ENCODE assay signal across 18 cellular contexts in the genomic region with DNA sequence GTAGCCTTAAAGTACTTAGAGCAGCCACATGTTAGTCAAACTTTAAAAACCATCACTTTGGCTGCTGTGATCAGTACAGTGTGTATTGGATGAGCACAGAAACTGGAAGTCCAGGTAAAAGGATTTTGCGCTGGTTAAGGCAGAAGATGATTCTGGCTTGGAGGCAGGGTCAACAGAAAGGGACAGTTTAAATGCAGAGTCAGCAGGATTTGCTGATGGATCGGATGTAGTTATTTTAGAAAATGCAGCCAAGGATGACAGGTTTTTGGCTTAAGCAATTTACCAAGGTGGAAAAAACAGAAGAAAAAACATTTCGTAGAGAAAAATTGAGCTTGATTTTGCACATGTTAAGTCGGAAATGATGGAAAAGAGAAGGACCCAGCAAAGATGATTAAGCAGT.
"Had no signal": no experiment of that assay in that cellular context is flagged by ENCODE, and none has a peak within 500 bp of the region (broad histone marks: within the 10 kb centered on the region; RNA-seq: fewer than 3 reads in every experiment).

No MANE protein-coding gene starts in this region.

- H3K4me1 ChIP-seq: heart right ventricle, tibial nerve had no signal

- H3K27ac ChIP-seq: dorsolateral prefrontal cortex, heart right ventricle, testis, tibial nerve had no signal

- H3K9me3 Mint-ChIP-seq: natural killer cell; neural crest cell; stimulated activated naive B cell treated with anti-CD40 and anti-IgM and Interleukin-4, amounts not matched to agents 10 μg/mL and 1 μg/mL and 100 μg/mL, for 72 hours; stimulated activated naive CD8-positive, alpha-beta T cell treated with anti-CD3 and anti-CD28 coated beads, Interleukin-15, amount 100 ng/mL, for 72 hours had no signal

- DNase-seq: cortex of kidney; dorsolateral prefrontal cortex; effector CD8-positive, alpha-beta T cell; foreskin melanocyte; heart right ventricle; hypothalamus; kidney glomerular epithelial cell; mucosa of descending colon; natural killer cell; right cardiac atrium; stimulated activated CD4-positive, alpha-beta T cell treated with anti-CD3 and anti-CD28 coated beads, Interleukin-4, amount 100 ng/mL, for 1 hour; stimulated activated CD8-positive, alpha-beta memory T cell treated with anti-CD3 and anti-CD28 coated beads, Interleukin-4, amount 100 ng/mL, for 48 hours; stimulated activated naive B cell treated with anti-CD40 and anti-IgM and Interleukin-4, amounts not matched to agents 10 μg/mL and 1 μg/mL and 100 μg/mL, for 72 hours; stimulated activated naive CD8-positive, alpha-beta T cell treated with anti-CD3 and anti-CD28 coated beads, Interleukin-15, amount 100 ng/mL, for 72 hours; testis had no signal

- H3K27me3 Mint-ChIP-seq: stimulated activated naive B cell treated with anti-CD40 and anti-IgM and Interleukin-4, amounts not matched to agents 10 μg/mL and 1 μg/mL and 100 μg/mL, for 72 hours; stimulated activated naive CD8-positive, alpha-beta T cell treated with anti-CD3 and anti-CD28 coated beads, Interleukin-15, amount 100 ng/mL, for 72 hours had no signal

- ATAC-seq: heart right ventricle; mucosa of descending colon; natural killer cell; right cardiac atrium; stimulated activated naive B cell treated with anti-CD40 and anti-IgM and Interleukin-4, amounts not matched to agents 10 μg/mL and 1 μg/mL and 100 μg/mL, for 72 hours; stimulated activated naive CD8-positive, alpha-beta T cell treated with anti-CD3 and anti-CD28 coated beads, Interleukin-15, amount 100 ng/mL, for 72 hours had no signal

- H3K27me3 ChIP-seq: dorsolateral prefrontal cortex, heart right ventricle, testis, tibial nerve had no signal

- H3K4me3 Mint-ChIP-seq: natural killer cell; neural crest cell; stimulated activated naive B cell treated with anti-CD40 and anti-IgM and Interleukin-4, amounts not matched to agents 10 μg/mL and 1 μg/mL and 100 μg/mL, for 72 hours; stimulated activated naive CD8-positive, alpha-beta T cell treated with anti-CD3 and anti-CD28 coated beads, Interleukin-15, amount 100 ng/mL, for 72 hours had no signal

- H3K27ac Mint-ChIP-seq: natural killer cell had no signal

- H3K4me2 ChIP-seq: smooth muscle cell had no signal

- H3K4me1 Mint-ChIP-seq: stimulated activated naive CD8-positive, alpha-beta T cell treated with anti-CD3 and anti-CD28 coated beads, Interleukin-15, amount 100 ng/mL, for 72 hours had no signal

- H3K9me3 ChIP-seq: heart right ventricle, mucosa of descending colon, testis, tibial nerve had no signal

- H3K4me3 ChIP-seq: dorsolateral prefrontal cortex, heart right ventricle, mucosa of descending colon, smooth muscle cell, testis, tibial nerve had no signal

- H3K36me3 Mint-ChIP-seq: natural killer cell had no signal
